9 cellular contexts compared by ENCODE assay signal in the genomic region with DNA sequence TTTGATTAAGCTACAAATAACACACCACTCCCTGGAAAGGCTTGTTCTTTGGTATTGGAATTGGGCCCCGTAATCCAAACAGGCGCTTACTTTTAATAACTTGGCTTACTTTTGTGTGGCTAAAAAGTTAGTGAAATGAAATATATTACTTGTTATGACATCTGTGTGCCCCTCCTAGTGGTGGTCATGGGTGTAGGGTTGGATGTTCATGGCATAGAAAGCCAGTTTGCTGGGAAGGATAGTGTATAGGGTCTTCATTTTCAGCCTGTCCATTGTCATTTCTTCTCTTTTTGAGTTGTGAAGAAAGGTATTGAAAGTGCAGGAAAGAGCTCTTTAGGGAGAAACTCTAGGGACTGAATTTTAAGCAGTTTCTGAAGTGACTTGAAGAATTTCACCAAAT. TPM values are rescaled to one million over a fixed set of nuclear protein-coding genes. Genes with fewer than 3 reads are reported as not detected.
DNase-seq lines count a peak whose midpoint lies in the region; ATAC-seq and TF ChIP-seq lines count a peak whose summit lies in the region.
"Had no signal": no experiment of that assay in that cellular context is flagged by ENCODE, and none has a peak within 500 bp of the region (broad histone marks: within the 10 kb centered on the region; RNA-seq: fewer than 3 reads in every experiment).

No MANE protein-coding gene starts in this region.

- 22 to 38% (median 24%) methylated on average over 2 of the region's 2 CpGs for WGBS in stomach, 5 donors
- WGBS in body of pancreas, 2 donors, result 38 to 41% methylated on average over 2 of the region's 2 CpGs

- no peak for TF ChIP-seq EP300 in stomach (IDR thresholded peaks at IDR 0.05)

- H3K27me3 Mint-ChIP-seq in MCF 10A (ENCODE audit: insufficient read depth, unreplicated experiment), result no peaks in the 10 kb centered on the region

- H3K4me1 Mint-ChIP-seq in MCF 10A (ENCODE audit: insufficient read depth, unreplicated experiment), result peaks cover 21% of the 10 kb centered on the region

- peaks cover 14% of the 10 kb centered on the region; the same call in 1 of the 2 replicates for H3K79me2 ChIP-seq in OCI-LY3 (ENCODE audit: low read length)

- TF ChIP-seq CTCF in MCF 10A (IDR thresholded peaks at IDR 0.05; ENCODE audit: unreplicated experiment), result no peak
- TF ChIP-seq CTCF in breast epithelium (IDR thresholded peaks at IDR 0.05), result no peak
- TF ChIP-seq CTCF in OCI-LY3 (IDR thresholded peaks at IDR 0.05; ENCODE audit: low read depth, low read length), result peak; percentile 51
- TF ChIP-seq CTCF in epithelial cell of proximal tubule (conservative IDR thresholded peaks at IDR 0.05; ENCODE audit: low read depth, low read length), result peak; percentile 47
- no peak for TF ChIP-seq CTCF in stomach (IDR thresholded peaks at IDR 0.05)
- peak in 1 of 7 experiments; percentile 21 for TF ChIP-seq CTCF in body of pancreas (IDR thresholded peaks at IDR 0.05)

- no TSS peak for BruUV-seq in MCF 10A (replicated peaks; lab: Mats Ljungman, UMichigan)

- H3K27me3 ChIP-seq in breast epithelium (no peaks in the 10 kb centered on the region), OCI-LY3 (ENCODE audit: low read depth, low read length) (no peaks in the 10 kb centered on the region), stomach (no peaks in the 10 kb centered on the region), body of pancreas (no peaks in the 10 kb centered on the region)

- CTCF ChIA-PET in MCF 10A (lab: Yijun Ruan, JAX), result interaction anchor here (0.6 to 1.9 kb wide), 4 partner anchors 22 to 592 kb away, joined by 3 to 10 read pairs (median 4); a partner anchor contains a TSS

- no peak overlapping the region for H3K4me2 ChIP-seq in OCI-LY3 (ENCODE audit: low read length)

- intact Hi-C loops in MCF 10A (cut with micrococcal nuclease) (loop anchor here (1.0 to 10.0 kb wide), 2 partner anchors 323 to 550 kb away; a partner anchor contains a TSS), breast epithelium (cut with DNase I; ENCODE audit: low total_unique reads) (no loop called here), stomach (cut with DNase I; ENCODE audit: low total_unique reads) (no loop called here), body of pancreas (cut with DNase I) (no loop called here)

- no peaks in the 10 kb centered on the region for H3K4me1 ChIP-seq in breast epithelium
- H3K4me1 ChIP-seq in OCI-LY3 (ENCODE audit: low read length), result peaks cover 31% of the 10 kb centered on the region
- peaks cover 39 to 90% (median 62%) of the 10 kb centered on the region in 4 donors for H3K4me1 ChIP-seq in stomach
- peaks cover 34% of the 10 kb centered on the region for H3K4me1 ChIP-seq in body of pancreas

- H3K36me3 ChIP-seq in breast epithelium, result no peaks in the 10 kb centered on the region
- peaks cover 8% of the 10 kb centered on the region for H3K36me3 ChIP-seq in OCI-LY3 (replicated peaks; ENCODE audit: low read depth, low read length)
- H3K36me3 ChIP-seq in stomach, result peaks cover 0 to 6% (median 0%) of the 10 kb centered on the region in 4 donors
- no peaks in the 10 kb centered on the region for H3K36me3 ChIP-seq in body of pancreas (replicated peaks in 1 of 2; ENCODE audit: insufficient read depth in 1 of 2, low read depth in 2 of 2)

- POLR2A ChIA-PET in MCF 10A (lab: Yijun Ruan, JAX), result interaction anchor here (0.5 to 1.4 kb wide), 2 partner anchors 225 to 536 kb away, joined by 3 read pairs; a partner anchor contains a TSS

- TF ChIP-seq POLR2A in breast epithelium (IDR thresholded peaks at IDR 0.05) (no peak), stomach (IDR thresholded peaks at IDR 0.05) (no peak), body of pancreas (IDR thresholded peaks at IDR 0.05) (no peak)

- no peaks in the 10 kb centered on the region for H3K36me3 Mint-ChIP-seq in MCF 10A (ENCODE audit: insufficient read depth, unreplicated experiment)

- no peak overlapping the region for H3K9ac ChIP-seq in OCI-LY3 (ENCODE audit: low read length)

- peaks cover 6% of the 10 kb centered on the region for H4K20me1 ChIP-seq in OCI-LY3 (ENCODE audit: insufficient read depth, low read length)

- H3K4me3 ChIP-seq in breast epithelium (no peak overlapping the region), OCI-LY3 (ENCODE audit: low read length) (no peak overlapping the region), epithelial cell of proximal tubule (ENCODE audit: low read depth, low read length) (no peak overlapping the region), stomach (no peak overlapping the region), body of pancreas (no peak overlapping the region)

- DNase-seq in MCF 10A (ENCODE audit: unreplicated experiment) (peak; percentile 25), breast epithelium (ENCODE audit: low spot score in 2 of 2) (no peak), epithelial cell of proximal tubule (ENCODE audit: low read depth) (no peak), stomach (no peak), body of pancreas (no peak)
- DNase-seq in effector CD8-positive, alpha-beta T cell (lab: John Stamatoyannopoulos, UW), result no peak
- DNase-seq: T1000 had no signal

- no peak for ATAC-seq in body of pancreas
- ATAC-seq in HG02938 (IDR thresholded peaks at IDR 0.05; ENCODE audit: unreplicated experiment), result no peak

- H3K4me3 Mint-ChIP-seq in MCF 10A (ENCODE audit: unreplicated experiment), result no peak overlapping the region

- H3K9me3 ChIP-seq in breast epithelium (no peaks in the 10 kb centered on the region), OCI-LY3 (ENCODE audit: insufficient read depth, low read length) (no peaks in the 10 kb centered on the region), stomach (no peaks in the 10 kb centered on the region), body of pancreas (no peaks in the 10 kb centered on the region)

- no peak overlapping the region for H3K27ac Mint-ChIP-seq in MCF 10A (ENCODE audit: low read depth, unreplicated experiment)

- H3K9me3 Mint-ChIP-seq in MCF 10A (ENCODE audit: unreplicated experiment), result no peaks in the 10 kb centered on the region

- H3K27ac ChIP-seq in breast epithelium (peak overlapping the region in 1 of 2 donors; percentile 46), OCI-LY3 (ENCODE audit: low read length) (no peak overlapping the region), stomach (peak overlapping the region in 4 of 5 donors; percentile 38 to 71 (median 54)), body of pancreas (peak overlapping the region in 1 of 4 donors; percentile 25)

- no peak overlapping the region for H2AFZ ChIP-seq in OCI-LY3 (ENCODE audit: low read depth, low read length)

RNA-seq across cellular contexts. Expression of a gene that starts 5.9 kb away (rescaled TPM):
- 2.6 and 3.6 TPM in 2 replicates for total RNA-seq in MCF 10A (2022)
- total RNA-seq in breast epithelium, result 10 to 100 TPM; 16.5 to 49.3 (median 33.1) TPM
- 4.9 and 7.4 TPM in 2 replicates for total RNA-seq in epithelial cell of proximal tubule
- 10 to 100 TPM in 4 of 5 donors, 1 to 10 TPM in 1; 9.4 to 31.0 (median 27.2) TPM for total RNA-seq in stomach
- 1 to 10 TPM; 2.1 to 6.0 (median 3.7) TPM for polyA plus RNA-seq in stomach
- 10 to 100 TPM in 1 of 2 donors, 1 to 10 TPM in 1; 7.3 to 16.5 TPM for total RNA-seq in body of pancreas

Comparison
In these comparisons a context has a peak if more than half of its experiments do, and no peak if none do; other contexts are left out.
1. CTCF ChIP-seq: peak in OCI-LY3 (single experiment) and epithelial cell of proximal tubule (single experiment); none in MCF 10A (single experiment), breast epithelium (0 of 3) and stomach (0 of 7).